Comparison of ENCODE assay signal across 19 cellular contexts in the genomic region with DNA sequence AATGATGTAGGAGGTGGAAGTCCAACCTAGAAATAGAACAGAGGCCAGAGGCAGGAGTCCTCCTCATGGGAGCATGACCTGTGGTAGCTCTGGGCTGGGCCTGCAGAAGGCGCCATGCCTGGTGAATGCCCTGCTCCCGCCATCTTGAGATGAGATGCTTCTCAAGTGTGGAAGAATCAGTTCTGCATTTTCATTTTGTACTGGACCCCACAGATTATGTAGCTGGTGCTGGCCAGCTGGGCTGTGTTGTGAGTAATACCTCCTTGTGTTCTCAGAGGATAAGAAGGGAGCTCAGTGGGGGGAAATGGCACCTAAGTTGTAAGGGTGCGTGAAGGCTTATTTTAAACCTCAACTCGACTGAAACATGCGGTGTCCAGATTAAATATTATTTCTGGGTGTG.
A peak's percentile ranks its signal among the peaks of the same experiment; 100 is the strongest.
DNase-seq lines count a peak whose midpoint lies in the region; ATAC-seq, FAIRE-seq and TF ChIP-seq lines count a peak whose summit lies in the region.
"Had no signal": no experiment of that assay in that cellular context is flagged by ENCODE, and none has a peak within 500 bp of the region (broad histone marks: within the 10 kb centered on the region; RNA-seq: fewer than 3 reads in every experiment).

No MANE protein-coding gene starts in this region.

- peak overlapping the region; percentile 16; the same call in 1 of the 2 replicates for H4K91ac ChIP-seq in IMR-90 (ENCODE audit: insufficient read depth, low read depth, low read length)
- H4K91ac ChIP-seq in mesenchymal stem cell (ENCODE audit: low read length): peak overlapping the region; percentile 70

- no TSS peak for BruUV-seq in IMR-90 (replicated peaks; lab: Mats Ljungman, UMichigan)

- no peak for TF ChIP-seq RAD21 in IMR-90 (IDR thresholded peaks at IDR 0.05; ENCODE audit: low read length)

- H3K4ac ChIP-seq in IMR-90 (ENCODE audit: low read depth, low read length) (peak overlapping the region; percentile 38), mesenchymal stem cell (ENCODE audit: low read depth in 1 of 2, low read length in 2 of 2) (no peak overlapping the region)

- FAIRE-seq in kidney (lab: Jason Lieb, UNC): no peak

- peak overlapping the region in 1 of 2 experiments; percentile 23 for H2BK12ac ChIP-seq in mesenchymal stem cell (ENCODE audit: low read length in 2 of 2)

- H3K9ac ChIP-seq in IMR-90 (ENCODE audit: low read depth, low read length) (no peak overlapping the region), mesenchymal stem cell (ENCODE audit: low read length) (no peak overlapping the region), kidney (ENCODE audit: low read length in 2 of 2) (no peak overlapping the region), MM.1S (ENCODE audit: low read length) (no peak overlapping the region)
- H3K9ac ChIP-seq: GM23248 had no signal

- POLR2A ChIA-PET in IMR-90 (lab: Charles Lee; ENCODE audit: unreplicated experiment): no interaction called here

- in situ Hi-C loops in IMR-90 (cut with MboI; ENCODE audit: low sequenced_read_pairs): no loop called here

- H3K79me2 ChIP-seq in MM.1S (ENCODE audit: low read length): no peaks in the 10 kb centered on the region

- H2BK5ac ChIP-seq in IMR-90 (ENCODE audit: low read depth, low read length, poor library complexity, severe bottlenecking) (peak overlapping the region; percentile 4), mesenchymal stem cell (ENCODE audit: low read depth, low read length, poor library complexity, severe bottlenecking) (no peak overlapping the region)

- H4K5ac ChIP-seq in IMR-90 (ENCODE audit: low read depth, low read length): no peak overlapping the region

- no peak overlapping the region for H3K27ac ChIP-seq in IMR-90 (ENCODE audit: insufficient read depth, low read length)
- H3K27ac ChIP-seq in VCaP: peak overlapping the region; percentile 87
- H3K27ac ChIP-seq in mesenchymal stem cell (ENCODE audit: low read length, poor library complexity, severe bottlenecking): no peak overlapping the region
- peak overlapping the region in 1 of 2 donors; percentile 11 for H3K27ac ChIP-seq in aorta (ENCODE audit: low read depth in 1 of 2, low read length in 2 of 2)
- no peak overlapping the region for H3K27ac ChIP-seq in kidney (ENCODE audit: low read depth in 2 of 2, low read length in 2 of 2)
- no peak overlapping the region for H3K27ac ChIP-seq in MM.1S (ENCODE audit: low read length)
- H3K27ac ChIP-seq: GM23248, PC-9, RWPE1, SJCRH30 had no signal

- peak overlapping the region; percentile 18; the same call in 1 of the 2 replicates for H3K23ac ChIP-seq in IMR-90 (ENCODE audit: low read depth, low read length)
- no peak overlapping the region for H3K23ac ChIP-seq in mesenchymal stem cell (ENCODE audit: low read length in 2 of 2)

- H4K20me1 ChIP-seq in IMR-90 (ENCODE audit: insufficient read depth, low read length) (no peaks in the 10 kb centered on the region), MM.1S (ENCODE audit: insufficient read depth, low read length) (no peaks in the 10 kb centered on the region)

- H3F3A ChIP-seq in MM.1S (ENCODE audit: insufficient read depth, low read length): no peaks in the 10 kb centered on the region

- H2BK20ac ChIP-seq in IMR-90 (ENCODE audit: low read depth, low read length): peak overlapping the region; percentile 57

- peaks cover 18% of the 10 kb centered on the region; the same call in 1 of the 2 replicates for H3K9me1 ChIP-seq in IMR-90 (ENCODE audit: insufficient read depth, low read length)

- no peak for TF ChIP-seq POLR2A in IMR-90 (IDR thresholded peaks at IDR 0.05; ENCODE audit: low read depth, low read length)

- H2AFZ ChIP-seq in IMR-90 (replicated peaks; ENCODE audit: low read length, poor library complexity) (peak overlapping the region; percentile 71), mesenchymal stem cell (ENCODE audit: low read depth, low read length) (no peak overlapping the region), MM.1S (ENCODE audit: low read length) (no peak overlapping the region)
- H2AFZ ChIP-seq: GM23248, PC-9 had no signal

- H3K56ac ChIP-seq in IMR-90 (ENCODE audit: extremely low read depth, insufficient read depth, low read length): no peak overlapping the region

- no peak for TF ChIP-seq CTCF in IMR-90 (conservative IDR thresholded peaks at IDR 0.05; ENCODE audit: low read depth, low read length)
- TF ChIP-seq CTCF in VCaP (conservative IDR thresholded peaks at IDR 0.05): no peak
- no peak for TF ChIP-seq CTCF in kidney (IDR thresholded peaks at IDR 0.05; ENCODE audit: borderline replicate concordance, extremely low read depth, insufficient read depth)
- no peak for TF ChIP-seq CTCF in MM.1S (IDR thresholded peaks at IDR 0.05; ENCODE audit: low read length)

- no peak for ATAC-seq in IMR-90 (ENCODE audit: low read depth)
- ATAC-seq in aorta (ENCODE audit: low FRiP score): peak; percentile 63
- no peak for ATAC-seq in Right ventricle myocardium superior (ENCODE audit: poor library complexity)

- H3K27me3 ChIP-seq in IMR-90 (ENCODE audit: control insufficient read depth, insufficient read depth, low read length) (no peaks in the 10 kb centered on the region), mesenchymal stem cell (ENCODE audit: control insufficient read depth in 1 of 2, insufficient read depth in 1 of 2, low read length in 2 of 2) (no peaks in the 10 kb centered on the region), aorta (ENCODE audit: control insufficient read depth in 1 of 2, insufficient read depth in 2 of 2, low read length in 1 of 2) (no peaks in the 10 kb centered on the region), MM.1S (replicated peaks; ENCODE audit: insufficient read depth, low read length) (no peaks in the 10 kb centered on the region)
- H3K27me3 ChIP-seq: SJCRH30 had no signal

- no peaks in the 10 kb centered on the region for H3K36me3 ChIP-seq in IMR-90 (ENCODE audit: control insufficient read depth, insufficient read depth, low read length)
- H3K36me3 ChIP-seq in mesenchymal stem cell (ENCODE audit: control insufficient read depth in 1 of 2, insufficient read depth in 2 of 2, low read depth in 1 of 2, low read length in 2 of 2): no peaks in the 10 kb centered on the region
- no peaks in the 10 kb centered on the region for H3K36me3 ChIP-seq in aorta (ENCODE audit: control insufficient read depth in 1 of 2, insufficient read depth in 2 of 2, low read length in 1 of 2)
- no peaks in the 10 kb centered on the region for H3K36me3 ChIP-seq in kidney (ENCODE audit: control insufficient read depth in 1 of 2, insufficient read depth in 2 of 2, low read length in 2 of 2)
- no peaks in the 10 kb centered on the region for H3K36me3 ChIP-seq in MM.1S (replicated peaks; ENCODE audit: insufficient read depth, low read length)
- H3K36me3 ChIP-seq: SJCRH30 had no signal

- H3K4me3 ChIP-seq in IMR-90 (ENCODE audit: insufficient read depth, low read depth, low read length) (no peak overlapping the region), mesenchymal stem cell (ENCODE audit: insufficient read depth in 1 of 2, low read depth in 1 of 2, low read length in 2 of 2) (peak overlapping the region in 1 of 2 experiments; percentile 9), aorta (ENCODE audit: low read length in 2 of 2) (no peak overlapping the region), kidney (ENCODE audit: low read length in 2 of 2) (no peak overlapping the region), MM.1S (ENCODE audit: low read length) (no peak overlapping the region)
- H3K4me3 ChIP-seq: GM23248, PC-9, SJCRH30 had no signal

- H2BK120ac ChIP-seq in IMR-90 (ENCODE audit: low read depth, low read length) (peak overlapping the region; percentile 69), mesenchymal stem cell (ENCODE audit: low read depth, low read length) (no peak overlapping the region)

- H3K18ac ChIP-seq in IMR-90 (ENCODE audit: low read depth, low read length): peak overlapping the region; percentile 61; the same call in 1 of the 2 replicates
- H3K18ac ChIP-seq in mesenchymal stem cell (ENCODE audit: low read depth in 1 of 2, low read length in 2 of 2): peak overlapping the region in 1 of 2 experiments; percentile 69

- peak overlapping the region; percentile 90; the same call in 1 of the 3 replicates for H2BK15ac ChIP-seq in IMR-90 (ENCODE audit: low read depth, low read length)
- H2BK15ac ChIP-seq in mesenchymal stem cell (ENCODE audit: low read depth, poor library complexity, severe bottlenecking): no peak overlapping the region

- DNase-seq in IMR-90 (no peak), mesenchymal stem cell (no peak), aorta (no peak), kidney (no peak), Right ventricle myocardium superior (no peak), MM.1S (no peak)
- DNase-seq: AML-193, DMS79 treated with DMSO at 0.1 percent for 48 hours, GM23248, HCEC 1CT, NCI-H1105 treated with DMSO at 0.1 percent for 48 hours, NCI-H1694, NCI-H2227 treated with DMSO at 0.1 percent for 48 hours, NCI-H510A treated with DMSO at 0.1 percent for 48 hours, NCI-H82, PC-9, SJCRH30 had no signal

- H4K8ac ChIP-seq in IMR-90 (ENCODE audit: low read depth in 2 of 2, low read length in 2 of 2) (peak overlapping the region in 1 of 2 experiments; percentile 49; a peak in 2 of 4 replicates), mesenchymal stem cell (ENCODE audit: low read length) (peak overlapping the region; percentile 50)

- H3K79me1 ChIP-seq in IMR-90 (ENCODE audit: low read depth in 1 of 2, low read length in 2 of 2): peaks cover 0 to 11% of the 10 kb centered on the region in 2 experiments; a peak in 2 of 4 replicates
- H3K79me1 ChIP-seq in mesenchymal stem cell (replicated peaks; ENCODE audit: low read length, poor library complexity, severe bottlenecking): no peaks in the 10 kb centered on the region

- CTCF ChIA-PET in IMR-90 (lab: Yijun Ruan, JAX): interaction anchor here (1.1 kb wide), 1 partner anchor 39 kb away, joined by 4 read pairs; no protein-coding TSS in a partner anchor

- H3K9me2 ChIP-seq in MM.1S (replicated peaks; ENCODE audit: insufficient read depth, low read length): no peaks in the 10 kb centered on the region

- H3K9me3 ChIP-seq in IMR-90 (ENCODE audit: control insufficient read depth, insufficient read depth, low read length) (0 out of 2 replicates have a peak, but pooled peaks cover 2% of the 10 kb centered on the region), mesenchymal stem cell (ENCODE audit: control insufficient read depth, low read length) (peaks cover 6% of the 10 kb centered on the region), aorta (ENCODE audit: control insufficient read depth, low read length) (no peaks in the 10 kb centered on the region), kidney (ENCODE audit: control insufficient read depth in 1 of 2, low read length in 2 of 2) (peaks cover 0 to 6% of the 10 kb centered on the region in 2 donors), MM.1S (replicated peaks; ENCODE audit: insufficient read depth, low read length) (no peaks in the 10 kb centered on the region)
- H3K9me3 ChIP-seq: SJCRH30 had no signal

- peaks cover 11% of the 10 kb centered on the region for H3K4me1 ChIP-seq in IMR-90 (ENCODE audit: control insufficient read depth, insufficient read depth, low read length)
- peaks cover 1% of the 10 kb centered on the region for H3K4me1 ChIP-seq in mesenchymal stem cell (ENCODE audit: control insufficient read depth, insufficient read depth, low read depth, low read length)
- no peaks in the 10 kb centered on the region for H3K4me1 ChIP-seq in aorta (ENCODE audit: control insufficient read depth in 1 of 2, insufficient read depth in 2 of 2, low read length in 2 of 2)
- no peaks in the 10 kb centered on the region for H3K4me1 ChIP-seq in kidney (ENCODE audit: control insufficient read depth in 1 of 2, insufficient read depth in 1 of 2, low read depth in 1 of 2, low read length in 2 of 2)
- no peaks in the 10 kb centered on the region for H3K4me1 ChIP-seq in MM.1S (ENCODE audit: low read length)

- dilution Hi-C loops in IMR-90 (cut with HindIII; ENCODE audit: low sequenced_read_pairs, unreplicated experiment): no loop called here

- intact Hi-C loops in IMR-90 (cut with micrococcal nuclease) (no loop called here), aorta (cut with DNase I) (no loop called here), kidney (cut with DNase I) (no loop called here), Right ventricle myocardium superior (cut with DNase I) (no loop called here)

- H3K4me2 ChIP-seq in IMR-90 (ENCODE audit: low read depth, low read length) (no peak overlapping the region), mesenchymal stem cell (ENCODE audit: low read length, poor library complexity, severe bottlenecking) (no peak overlapping the region), MM.1S (ENCODE audit: low read depth, low read length) (no peak overlapping the region)
- H3K4me2 ChIP-seq: PC-9 had no signal

- peak overlapping the region; percentile 71; the same call in 1 of the 2 replicates for H2AK5ac ChIP-seq in IMR-90 (ENCODE audit: low read depth, low read length)
- H2AK5ac ChIP-seq in mesenchymal stem cell (ENCODE audit: low read length, severe bottlenecking): no peak overlapping the region

- no peak overlapping the region for H2AK9ac ChIP-seq in IMR-90 (replicated peaks; ENCODE audit: low read depth, low read length, poor library complexity)

- WGBS in IMR-90 (ENCODE audit: extremely low coverage in 2 of 2, insufficient read length in 1 of 2), 2 experiments: 95% methylated on average over 4 of the region's 5 CpGs; no CpG with 5 or more reads in 1 of the 2 experiments
- WGBS in mesenchymal stem cell: 95% methylated on average over 5 of the region's 5 CpGs
- WGBS in aorta, 2 donors: 51 to 58% methylated on average over 5 of the region's 5 CpGs

- H3K14ac ChIP-seq in IMR-90 (replicated peaks; ENCODE audit: low read depth, low read length) (peak overlapping the region; percentile 10), mesenchymal stem cell (ENCODE audit: low read length in 2 of 2) (no peak overlapping the region)
